ENCODE assay signal across 17 cellular contexts in genomic region chr7:129024125-129024524, GRCh38.
"Had no signal": no experiment of that assay in that cellular context is flagged by ENCODE, and none has a peak within 500 bp of the region (broad histone marks: within the 10 kb centered on the region; RNA-seq: fewer than 3 reads in every experiment).

No MANE protein-coding gene starts in this region.

- FAIRE-seq: endothelial cell of umbilical vein had no signal

- H3K27ac ChIP-seq: cardiac muscle cell, lower lobe of right lung, spleen, WERI-Rb-1 had no signal

- H3K27me3 Mint-ChIP-seq: activated naive CD8-positive, alpha-beta T cell treated with anti-CD3 and anti-CD28 coated beads for 36 hours; stimulated activated memory B cell treated with anti-CD40 and anti-IgM and Interleukin-4, amounts not matched to agents 10 μg/mL and 1 μg/mL and 100 μg/mL, for 72 hours had no signal

- H3K9me3 Mint-ChIP-seq: activated naive CD8-positive, alpha-beta T cell treated with anti-CD3 and anti-CD28 coated beads for 36 hours; stimulated activated memory B cell treated with anti-CD40 and anti-IgM and Interleukin-4, amounts not matched to agents 10 μg/mL and 1 μg/mL and 100 μg/mL, for 72 hours had no signal

- H3K4me3 ChIP-seq: cardiac muscle cell, lower lobe of right lung, spleen had no signal

- H3K36me3 ChIP-seq: cardiac muscle cell, lower lobe of right lung had no signal

- H3K9me3 ChIP-seq: lower lobe of right lung, spleen had no signal

- H3K27ac Mint-ChIP-seq: activated naive CD8-positive, alpha-beta T cell treated with anti-CD3 and anti-CD28 coated beads for 36 hours; stimulated activated memory B cell treated with anti-CD40 and anti-IgM and Interleukin-4, amounts not matched to agents 10 μg/mL and 1 μg/mL and 100 μg/mL, for 72 hours had no signal

- ATAC-seq: left colon; lower lobe of right lung; stimulated activated memory B cell treated with anti-CD40 and anti-IgM and Interleukin-4, amounts not matched to agents 10 μg/mL and 1 μg/mL and 100 μg/mL, for 72 hours had no signal

- H3K27me3 ChIP-seq: cardiac muscle cell, spleen had no signal

- DNase-seq: activated CD4-positive, alpha-beta T cell treated with anti-CD3 and anti-CD28 coated beads, Interleukin-2, amount 50 U/mL, for 48 hours; activated naive CD4-positive, alpha-beta T cell; activated naive CD8-positive, alpha-beta T cell treated with anti-CD3 and anti-CD28 coated beads for 36 hours; amniotic stem cell; dermis blood vessel endothelial cell; effector memory CD4-positive, alpha-beta T cell; islet precursor cell; left colon; lower lobe of right lung; posterior cingulate gyrus; retina; spleen; stimulated activated CD4-positive, alpha-beta T cell treated with anti-CD3 and anti-CD28 coated beads, Interleukin-4, amount 100 ng/mL, for 4 hours; WERI-Rb-1 had no signal

- H3K4me3 Mint-ChIP-seq: activated naive CD8-positive, alpha-beta T cell treated with anti-CD3 and anti-CD28 coated beads for 36 hours; stimulated activated memory B cell treated with anti-CD40 and anti-IgM and Interleukin-4, amounts not matched to agents 10 μg/mL and 1 μg/mL and 100 μg/mL, for 72 hours had no signal
